ENCODE assay signal across 14 cellular contexts in the genomic region with DNA sequence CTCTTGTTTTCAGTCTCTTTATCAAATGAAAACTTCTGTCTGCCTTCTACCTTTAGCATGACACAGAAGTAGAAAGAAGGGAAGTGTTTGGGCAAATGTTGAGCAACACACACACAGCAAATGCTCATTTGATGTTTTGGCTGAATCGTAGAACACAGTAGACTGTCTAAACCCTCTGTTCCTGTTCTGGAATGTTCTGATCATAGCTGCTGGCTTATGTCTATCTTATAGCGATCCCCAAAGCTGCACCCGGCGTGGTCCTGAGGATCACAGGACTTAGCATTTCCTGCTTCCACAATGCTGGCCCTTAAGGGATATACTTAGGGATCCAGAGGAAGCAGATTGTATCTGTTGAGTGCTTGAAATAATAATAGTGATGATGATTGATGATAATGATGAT. TPM values are rescaled to one million over a fixed set of nuclear protein-coding genes. Genes with fewer than 3 reads are reported as not detected.
DNase-seq lines count a peak whose midpoint lies in the region; ATAC-seq and TF ChIP-seq lines count a peak whose summit lies in the region.
"Had no signal": no experiment of that assay in that cellular context is flagged by ENCODE, and none has a peak within 500 bp of the region (broad histone marks: within the 10 kb centered on the region; RNA-seq: fewer than 3 reads in every experiment).

No MANE protein-coding gene starts in this region.

- H3K36me3 Mint-ChIP-seq in activated T-helper 1 cell treated with anti-CD3 and anti-CD28 coated beads, Interleukin-12 subunit alpha, Interleukin-12 subunit beta, Interleukin-2, Interleukin-4 antibody, amounts not matched to agents 30 ng/mL and 10 ng/mL and 1 ng/mL, durations not matched to agents 14 hours and 24 hours and 36 hours (ENCODE audit: low read depth) = no peaks in the 10 kb centered on the region
- H3K36me3 Mint-ChIP-seq: stimulated activated memory B cell treated with anti-CD40 and anti-IgM and Interleukin-4, amounts not matched to agents 10 μg/mL and 1 μg/mL and 100 μg/mL, for 72 hours had no signal

- H3K36me3 ChIP-seq in heart right ventricle (no peaks in the 10 kb centered on the region), right lobe of liver (no peaks in the 10 kb centered on the region), vagina (no peaks in the 10 kb centered on the region), prostate gland (no peaks in the 10 kb centered on the region)

- no peaks in the 10 kb centered on the region for H3K27me3 ChIP-seq in heart right ventricle
- H3K27me3 ChIP-seq in right lobe of liver = no peaks in the 10 kb centered on the region
- no peaks in the 10 kb centered on the region for H3K27me3 ChIP-seq in vagina
- H3K27me3 ChIP-seq in prostate gland (replicated peaks; ENCODE audit: insufficient read depth) = no peaks in the 10 kb centered on the region

- no peaks in the 10 kb centered on the region for H3K27me3 Mint-ChIP-seq in activated T-helper 1 cell treated with anti-CD3 and anti-CD28 coated beads, Interleukin-12 subunit alpha, Interleukin-12 subunit beta, Interleukin-2, Interleukin-4 antibody, amounts not matched to agents 30 ng/mL and 10 ng/mL and 1 ng/mL, durations not matched to agents 14 hours and 24 hours and 36 hours (ENCODE audit: insufficient read depth)

- no peak for TF ChIP-seq CTCF in heart right ventricle (IDR thresholded peaks at IDR 0.05)
- TF ChIP-seq CTCF in right lobe of liver (IDR thresholded peaks at IDR 0.05) = no peak
- no peak for TF ChIP-seq CTCF in vagina (IDR thresholded peaks at IDR 0.05)
- no peak for TF ChIP-seq CTCF in prostate gland (IDR thresholded peaks at IDR 0.05)

- H3K9me3 Mint-ChIP-seq in activated T-helper 1 cell treated with anti-CD3 and anti-CD28 coated beads, Interleukin-12 subunit alpha, Interleukin-12 subunit beta, Interleukin-2, Interleukin-4 antibody, amounts not matched to agents 30 ng/mL and 10 ng/mL and 1 ng/mL, durations not matched to agents 14 hours and 24 hours and 36 hours = no peaks in the 10 kb centered on the region
- H3K9me3 Mint-ChIP-seq: immature natural killer cell; stimulated activated memory B cell treated with anti-CD40 and anti-IgM and Interleukin-4, amounts not matched to agents 10 μg/mL and 1 μg/mL and 100 μg/mL, for 72 hours had no signal

- H3K4me1 ChIP-seq in heart right ventricle = peaks cover 9 to 97% (median 62%) of the 10 kb centered on the region in 9 donors
- H3K4me1 ChIP-seq in right lobe of liver = peaks cover 0 to 84% (median 39%) of the 10 kb centered on the region in 4 donors
- peaks cover 5% of the 10 kb centered on the region for H3K4me1 ChIP-seq in vagina
- H3K4me1 ChIP-seq in prostate gland (replicated peaks) = peaks cover 4% of the 10 kb centered on the region

- no peak overlapping the region for H3K4me3 ChIP-seq in heart right ventricle
- no peak overlapping the region for H3K4me3 ChIP-seq in right lobe of liver
- no peak overlapping the region for H3K4me3 ChIP-seq in vagina
- no peak overlapping the region for H3K4me3 ChIP-seq in prostate gland

- peak overlapping the region; percentile 13 for H3K27ac Mint-ChIP-seq in activated T-helper 1 cell treated with anti-CD3 and anti-CD28 coated beads, Interleukin-12 subunit alpha, Interleukin-12 subunit beta, Interleukin-2, Interleukin-4 antibody, amounts not matched to agents 30 ng/mL and 10 ng/mL and 1 ng/mL, durations not matched to agents 14 hours and 24 hours and 36 hours
- H3K27ac Mint-ChIP-seq: stimulated activated memory B cell treated with anti-CD40 and anti-IgM and Interleukin-4, amounts not matched to agents 10 μg/mL and 1 μg/mL and 100 μg/mL, for 72 hours had no signal

- H3K27ac ChIP-seq in heart right ventricle (peak overlapping the region; percentile 67 to 96 (median 87)), right lobe of liver (peak overlapping the region; percentile 35 to 84 (median 39)), vagina (peak overlapping the region; percentile 28), prostate gland (peak overlapping the region in 1 of 2 donors; percentile 13)
- H3K27ac ChIP-seq: VCaP had no signal

- TF ChIP-seq POLR2A in right lobe of liver (IDR thresholded peaks at IDR 0.05) (peak; percentile 24), vagina (IDR thresholded peaks at IDR 0.05) (no peak), prostate gland (IDR thresholded peaks at IDR 0.05) (no peak)

- ATAC-seq in heart right ventricle (peak in 2 of 8 donors; percentile 4 to 7), Right ventricle myocardium superior (ENCODE audit: poor library complexity) (no peak), right lobe of liver (peak in 3 of 4 donors; percentile 13 to 20 (median 17)), GM18498 (IDR thresholded peaks at IDR 0.05; ENCODE audit: unreplicated experiment) (no peak)
- ATAC-seq: stimulated activated memory B cell treated with anti-CD40 and anti-IgM and Interleukin-4, amounts not matched to agents 10 μg/mL and 1 μg/mL and 100 μg/mL, for 72 hours had no signal

- WGBS in heart right ventricle, 2 donors = 46 to 57% methylated on average over 4 of the region's 4 CpGs
- 17% methylated on average over 4 of the region's 4 CpGs for whole genome bisulfite sequencing in right lobe of liver (ENCODE audit: insufficient coverage, low coverage, low lambda C conversion rate, missing lambda C conversion rate)
- 61% methylated on average over 4 of the region's 4 CpGs for WGBS in prostate gland

- DNase-seq in heart right ventricle (no peak), Right ventricle myocardium superior (no peak), right lobe of liver (no peak), vagina (ENCODE audit: extremely low spot score in 2 of 2) (no peak), NCI-H187 treated with DMSO at 0.1 percent for 48 hours (lab: John Stamatoyannopoulos, UW) (no peak), prostate gland (ENCODE audit: low spot score) (no peak)
- DNase-seq in activated T-helper 1 cell treated with anti-CD3 and anti-CD28 coated beads, Interleukin-12 subunit alpha, Interleukin-12 subunit beta, Interleukin-2, Interleukin-4 antibody, amounts not matched to agents 30 ng/mL and 10 ng/mL and 1 ng/mL, durations not matched to agents 14 hours and 24 hours and 36 hours (ENCODE audit: low spot score) = no peak
- DNase-seq: immature natural killer cell, NCI-H1694 treated with DMSO at 0.1 percent for 48 hours had no signal

- peaks cover 81% of the 10 kb centered on the region for H3K4me1 Mint-ChIP-seq in activated T-helper 1 cell treated with anti-CD3 and anti-CD28 coated beads, Interleukin-12 subunit alpha, Interleukin-12 subunit beta, Interleukin-2, Interleukin-4 antibody, amounts not matched to agents 30 ng/mL and 10 ng/mL and 1 ng/mL, durations not matched to agents 14 hours and 24 hours and 36 hours (ENCODE audit: low read depth)

- intact Hi-C loops in heart right ventricle (cut with DNase I) = loop anchor here in 8 of 10 donors (5.0 to 10.0 kb wide), 4 partner anchors 55 to 72 kb away; no protein-coding TSS in a partner anchor
- intact Hi-C loops in Right ventricle myocardium superior (cut with DNase I) = loop anchor here (5.0 kb wide), 1 partner anchor 72 kb away; no protein-coding TSS in a partner anchor
- intact Hi-C loops in activated T-helper 1 cell treated with anti-CD3 and anti-CD28 coated beads, Interleukin-12 subunit alpha, Interleukin-12 subunit beta, Interleukin-2, Interleukin-4 antibody, amounts not matched to agents 30 ng/mL and 10 ng/mL and 1 ng/mL, durations not matched to agents 14 hours and 24 hours and 36 hours (cut with micrococcal nuclease) = loop anchor here (5.0 kb wide), 1 partner anchor 328 kb away; no protein-coding TSS in a partner anchor
- intact Hi-C loops in right lobe of liver (cut with DNase I) = no loop called here
- intact Hi-C loops in vagina (cut with DNase I) = loop anchor here (5.0 kb wide), 1 partner anchor 72 kb away; no protein-coding TSS in a partner anchor
- intact Hi-C loops in prostate gland (cut with DNase I) = no loop called here

- H3K9me3 ChIP-seq in heart right ventricle (no peaks in the 10 kb centered on the region), right lobe of liver (no peaks in the 10 kb centered on the region), vagina (no peaks in the 10 kb centered on the region), prostate gland (no peaks in the 10 kb centered on the region)

- H3K4me3 Mint-ChIP-seq in activated T-helper 1 cell treated with anti-CD3 and anti-CD28 coated beads, Interleukin-12 subunit alpha, Interleukin-12 subunit beta, Interleukin-2, Interleukin-4 antibody, amounts not matched to agents 30 ng/mL and 10 ng/mL and 1 ng/mL, durations not matched to agents 14 hours and 24 hours and 36 hours = no peak overlapping the region
- H3K4me3 Mint-ChIP-seq: immature natural killer cell; stimulated activated memory B cell treated with anti-CD40 and anti-IgM and Interleukin-4, amounts not matched to agents 10 μg/mL and 1 μg/mL and 100 μg/mL, for 72 hours had no signal

RNA-seq across cellular contexts. Expression of gene GNLY, which starts 15.2 kb away (rescaled TPM):
- 10 to 100 TPM in 1 of 10 donors, 1 to 10 TPM in 5, under 1 TPM in 4; 0.17 to 43.2 (median 1.2) TPM for total RNA-seq in heart right ventricle
- polyA plus RNA-seq in heart right ventricle = 1 to 10 TPM; 1.2 to 3.1 TPM
- 1.7 TPM for total RNA-seq in Right ventricle myocardium superior
- 141 and 152 TPM in 2 replicates for total RNA-seq in activated T-helper 1 cell treated with anti-CD3 and anti-CD28 coated beads, Interleukin-12 subunit alpha, Interleukin-12 subunit beta, Interleukin-2, Interleukin-4 antibody, amounts not matched to agents 30 ng/mL and 10 ng/mL and 1 ng/mL, durations not matched to agents 14 hours and 24 hours and 36 hours
- 1 to 10 TPM in 5 of 6 experiments, under 1 TPM in 1; 0.92 to 3.1 (median 1.6) TPM for total RNA-seq in right lobe of liver
- 3.2 TPM for total RNA-seq in vagina
- total RNA-seq in prostate gland = under 1 TPM; 0.36 to 0.68 TPM
- total RNA-seq: G401 had no signal
- polyA plus RNA-seq: neural cell had no signal

RNA-seq across cellular contexts. Expression of gene SFTPB, which starts 41.4 kb away (rescaled TPM):
- total RNA-seq in heart right ventricle (under 1 TPM in 1 of 10 donors, not detected in 9; 0.62 TPM), Right ventricle myocardium superior (0.46 TPM), right lobe of liver (1 to 10 TPM in 1 of 6 experiments, under 1 TPM in 3, not detected in 2; 0.06 to 1.1 (median 0.79) TPM), vagina (not detected), prostate gland (under 1 TPM in 1 of 2 donors, not detected in 1; 0.59 TPM)
- polyA plus RNA-seq in heart right ventricle = 1 to 10 TPM in 1 of 2 donors, not detected in 1; 1.2 TPM
- not detected in 2 replicates for total RNA-seq in activated T-helper 1 cell treated with anti-CD3 and anti-CD28 coated beads, Interleukin-12 subunit alpha, Interleukin-12 subunit beta, Interleukin-2, Interleukin-4 antibody, amounts not matched to agents 30 ng/mL and 10 ng/mL and 1 ng/mL, durations not matched to agents 14 hours and 24 hours and 36 hours
- total RNA-seq: G401 had no signal
- polyA plus RNA-seq: immature natural killer cell, neural cell had no signal

RNA-seq across cellular contexts. Expression of gene ATOH8, which starts 44.4 kb away (rescaled TPM):
- total RNA-seq in heart right ventricle (10 to 100 TPM in 9 of 10 donors, 1 to 10 TPM in 1; 8.7 to 33.4 (median 15.2) TPM), Right ventricle myocardium superior (25.8 TPM), right lobe of liver (10 to 100 TPM in 4 of 6 experiments, 1 to 10 TPM in 2; 5.3 to 78.0 (median 46.2) TPM), vagina (66.5 TPM), prostate gland (10 to 100 TPM; 40.1 to 49.8 TPM)
- 10 to 100 TPM; 35.2 to 45.9 TPM for polyA plus RNA-seq in heart right ventricle
- 0.29 and 0.47 TPM in 2 replicates for total RNA-seq in activated T-helper 1 cell treated with anti-CD3 and anti-CD28 coated beads, Interleukin-12 subunit alpha, Interleukin-12 subunit beta, Interleukin-2, Interleukin-4 antibody, amounts not matched to agents 30 ng/mL and 10 ng/mL and 1 ng/mL, durations not matched to agents 14 hours and 24 hours and 36 hours
- polyA plus RNA-seq: immature natural killer cell had no signal

Comparison
In these comparisons a context has a peak if more than half of its experiments do, and no peak if none do; other contexts are left out.
1. ATAC-seq: peak in right lobe of liver (3 of 4); none in Right ventricle myocardium superior (single experiment) and GM18498 (single experiment).
2. intact Hi-C loops: an anchor here in heart right ventricle (5.0 to 10.0 kb wide), Right ventricle myocardium superior (5.0 kb wide), activated T-helper 1 cell treated with anti-CD3 and anti-CD28 coated beads, Interleukin-12 subunit alpha, Interleukin-12 subunit beta, Interleukin-2, Interleukin-4 antibody, amounts not matched to agents 30 ng/mL and 10 ng/mL and 1 ng/mL, durations not matched to agents 14 hours and 24 hours and 36 hours (5.0 kb wide) and vagina (5.0 kb wide); none called in right lobe of liver and prostate gland.